14 cellular contexts compared by ENCODE assay signal in genomic region chr1:64133036-64133435, GRCh38.
DNase-seq lines count a peak whose midpoint lies in the region; ATAC-seq and TF ChIP-seq lines count a peak whose summit lies in the region.
"Had no signal": no experiment of that assay in that cellular context is flagged by ENCODE, and none has a peak within 500 bp of the region (broad histone marks: within the 10 kb centered on the region; RNA-seq: fewer than 3 reads in every experiment).

No MANE protein-coding gene starts in this region.

- no peaks in the 10 kb centered on the region for H3K27me3 ChIP-seq in body of pancreas
- no peaks in the 10 kb centered on the region for H3K27me3 ChIP-seq in CD8-positive, alpha-beta T cell (ENCODE audit: insufficient read depth, low read length)

- no peak overlapping the region for H3K27ac Mint-ChIP-seq in CD8-positive, alpha-beta T cell
- H3K27ac Mint-ChIP-seq: B cell had no signal

- DNase-seq in ACHN = peak; percentile 94
- peak; percentile 98 for DNase-seq in HT1080 (ENCODE audit: low read depth)
- DNase-seq in body of pancreas = peak in 1 of 4 donors; percentile 13
- peak; percentile 93 for DNase-seq in islet precursor cell
- no peak for DNase-seq in NCI-H82 (lab: John Stamatoyannopoulos, UW)
- no peak for DNase-seq in CD8-positive, alpha-beta T cell
- DNase-seq in activated CD4-positive, alpha-beta T cell treated with anti-CD3 and anti-CD28 coated beads for 4 hours = no peak
- DNase-seq: activated CD4-positive, alpha-beta T cell treated with anti-CD3 and anti-CD28 coated beads for 48 hours; activated gamma-delta T cell treated with Interleukin-2 at 50 U/mL for 16 hours; Right ventricle myocardium superior; stimulated activated CD4-positive, alpha-beta T cell treated with anti-CD3 and anti-CD28 coated beads, Interleukin-4, amount 100 ng/mL, for 1 hour; substantia nigra had no signal

- CTCF ChIA-PET in CD8-positive, alpha-beta T cell (lab: Charles Lee) = no interaction called here

- peaks cover 5% of the 10 kb centered on the region for H3K4me1 ChIP-seq in body of pancreas
- H3K4me1 ChIP-seq in CD8-positive, alpha-beta T cell (ENCODE audit: insufficient read depth, low read length) = no peaks in the 10 kb centered on the region

- peak; percentile 19 for ATAC-seq in body of pancreas
- no peak for ATAC-seq in CD8-positive, alpha-beta T cell
- ATAC-seq in HG02678 (IDR thresholded peaks at IDR 0.05; ENCODE audit: unreplicated experiment) = no peak

- H3K4me1 Mint-ChIP-seq in CD8-positive, alpha-beta T cell (ENCODE audit: low read depth) = no peaks in the 10 kb centered on the region

- H3K27me3 Mint-ChIP-seq in CD8-positive, alpha-beta T cell (ENCODE audit: low read depth) = peaks cover 5% of the 10 kb centered on the region

- H3K4me3 Mint-ChIP-seq in CD8-positive, alpha-beta T cell = no peak overlapping the region
- H3K4me3 Mint-ChIP-seq: B cell had no signal

- no peak overlapping the region for H3K27ac ChIP-seq in body of pancreas
- no peak overlapping the region for H3K27ac ChIP-seq in CD8-positive, alpha-beta T cell (ENCODE audit: low read depth, low read length)

- no peak overlapping the region for H3K4me3 ChIP-seq in body of pancreas
- H3K4me3 ChIP-seq in CD8-positive, alpha-beta T cell (ENCODE audit: low read depth, low read length) = no peak overlapping the region

- POLR2A ChIA-PET in CD8-positive, alpha-beta T cell (lab: Charles Lee) = interaction anchor here (0.6 kb wide), 1 partner anchor 50 kb away, joined by 3 read pairs; no protein-coding TSS in a partner anchor

- H3K36me3 ChIP-seq in body of pancreas (replicated peaks in 1 of 2; ENCODE audit: insufficient read depth in 1 of 2, low read depth in 2 of 2) = no peaks in the 10 kb centered on the region
- H3K36me3 ChIP-seq in CD8-positive, alpha-beta T cell (ENCODE audit: insufficient read depth, low read length) = no peaks in the 10 kb centered on the region

- no peak for TF ChIP-seq POLR2A in body of pancreas (IDR thresholded peaks at IDR 0.05)

- no peaks in the 10 kb centered on the region for H3K9me3 ChIP-seq in body of pancreas
- H3K9me3 ChIP-seq in CD8-positive, alpha-beta T cell (ENCODE audit: low read length) = no peaks in the 10 kb centered on the region

- in situ Hi-C loops in ACHN (cut with HindIII; ENCODE audit: low pct_ligation_motif_present, low pct_unique_long_range_greater_than_20kb, low sequenced_read_pairs) = no loop called here

- WGBS in body of pancreas, 2 donors = 89 to 94% methylated on average over 5 of the region's 5 CpGs

- no peaks in the 10 kb centered on the region for H3K36me3 Mint-ChIP-seq in CD8-positive, alpha-beta T cell

- intact Hi-C loops in body of pancreas (cut with DNase I) = no loop called here
- intact Hi-C loops in CD8-positive, alpha-beta T cell (cut with DNase I, micrococcal nuclease) = no loop called here

- no peaks in the 10 kb centered on the region for H3K9me3 Mint-ChIP-seq in CD8-positive, alpha-beta T cell

- no peak for TF ChIP-seq CTCF in body of pancreas (IDR thresholded peaks at IDR 0.05)
- no peak for TF ChIP-seq CTCF in CD8-positive, alpha-beta T cell (IDR thresholded peaks at IDR 0.05)

Comparison
In these comparisons a context has a peak if more than half of its experiments do, and no peak if none do; other contexts are left out.
1. DNase-seq: peak in ACHN (single experiment), HT1080 (single experiment) and islet precursor cell (single experiment); none in NCI-H82 (single experiment), CD8-positive, alpha-beta T cell (0 of 7) and activated CD4-positive, alpha-beta T cell treated with anti-CD3 and anti-CD28 coated beads for 4 hours (0 of 2).